ENCODE assay signal across 1 cellular context in the genomic region with DNA sequence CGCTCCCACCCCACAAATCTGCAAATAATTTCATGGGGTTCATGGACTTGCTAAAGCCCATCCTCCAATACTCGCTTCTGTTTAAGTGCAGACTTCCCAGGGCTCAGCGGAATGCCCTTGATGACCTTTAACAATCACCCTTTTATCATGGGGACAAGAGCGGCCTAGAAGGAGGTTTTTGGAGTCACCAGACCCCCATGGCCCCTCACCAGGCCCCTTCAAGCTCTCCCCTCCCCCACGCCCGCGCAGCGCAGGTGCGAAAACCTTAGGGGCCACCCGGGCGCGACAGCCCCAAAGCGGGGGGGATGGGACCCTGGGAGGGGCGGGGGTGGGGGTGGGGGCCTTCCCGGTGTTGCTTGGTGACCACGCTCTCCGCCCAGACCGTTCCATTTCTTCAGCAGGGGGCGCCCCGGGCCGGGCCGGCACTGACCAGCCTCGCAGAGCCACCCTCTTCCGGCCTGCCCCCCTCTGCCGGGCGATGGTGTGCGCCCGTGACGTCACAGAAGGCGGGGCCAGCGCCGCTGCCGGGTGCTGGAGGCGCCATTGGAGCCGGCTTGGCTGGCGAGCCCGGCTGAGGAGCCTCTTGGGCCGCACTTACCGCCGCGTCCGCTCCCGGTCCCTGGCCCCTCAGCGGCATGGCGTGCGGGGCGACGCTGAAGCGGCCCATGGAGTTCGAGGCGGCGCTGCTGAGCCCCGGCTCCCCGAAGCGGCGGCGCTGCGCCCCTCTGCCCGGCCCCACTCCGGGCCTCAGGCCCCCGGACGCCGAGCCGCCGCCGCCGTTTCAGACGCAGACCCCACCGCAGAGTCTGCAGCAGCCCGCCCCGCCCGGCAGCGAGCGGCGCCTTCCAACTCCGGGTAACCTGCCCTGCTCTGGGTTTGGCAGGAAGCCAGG.
TF ChIP-seq lines count a peak whose summit lies in the region.

TSS of gene AKIRIN1 (plus strand) at position 531 of the 892 bp plus-strand sequence. CDS start at position 636, 105 bp downstream.

TF ChIP-seq in HepG2, 621 proteins besides CTCF, POLR2A, EP300 and RAD21 (continued from another document and continues in another):
- TF ChIP-seq, protein P1, sequence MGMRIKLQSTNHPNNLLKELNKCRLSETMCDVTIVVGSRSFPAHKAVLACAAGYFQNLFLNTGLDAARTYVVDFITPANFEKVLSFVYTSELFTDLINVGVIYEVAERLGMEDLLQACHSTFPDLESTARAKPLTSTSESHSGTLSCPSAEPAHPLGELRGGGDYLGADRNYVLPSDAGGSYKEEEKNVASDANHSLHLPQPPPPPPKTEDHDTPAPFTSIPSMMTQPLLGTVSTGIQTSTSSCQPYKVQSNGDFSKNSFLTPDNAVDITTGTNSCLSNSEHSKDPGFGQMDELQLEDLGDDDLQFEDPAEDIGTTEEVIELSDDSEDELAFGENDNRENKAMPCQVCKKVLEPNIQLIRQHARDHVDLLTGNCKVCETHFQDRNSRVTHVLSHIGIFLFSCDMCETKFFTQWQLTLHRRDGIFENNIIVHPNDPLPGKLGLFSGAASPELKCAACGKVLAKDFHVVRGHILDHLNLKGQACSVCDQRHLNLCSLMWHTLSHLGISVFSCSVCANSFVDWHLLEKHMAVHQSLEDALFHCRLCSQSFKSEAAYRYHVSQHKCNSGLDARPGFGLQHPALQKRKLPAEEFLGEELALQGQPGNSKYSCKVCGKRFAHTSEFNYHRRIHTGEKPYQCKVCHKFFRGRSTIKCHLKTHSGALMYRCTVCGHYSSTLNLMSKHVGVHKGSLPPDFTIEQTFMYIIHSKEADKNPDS (CRISPR knock-in tag; IDR thresholded peaks at IDR 0.05), result no peak
- TF ChIP-seq HNRNPUL1 (IDR thresholded peaks at IDR 0.05; ENCODE audit: low read depth, low read length), result no peak
- no peak for TF ChIP-seq GPBP1L1 (CRISPR knock-in tag; IDR thresholded peaks at IDR 0.05)
- TF ChIP-seq ZFYVE20 (CRISPR knock-in tag; IDR thresholded peaks at IDR 0.05; ENCODE audit: borderline replicate concordance, low read depth), result no peak
- no peak for TF ChIP-seq HBP1 (CRISPR knock-in tag; IDR thresholded peaks at IDR 0.05; ENCODE audit: low read depth)
- peak; percentile 56; the same call in 1 of the 2 replicates for TF ChIP-seq ZNF280B (CRISPR knock-in tag; IDR thresholded peaks at IDR 0.05; ENCODE audit: borderline replicate concordance)
- peak; percentile 99 for TF ChIP-seq ETV5 (CRISPR knock-in tag; IDR thresholded peaks at IDR 0.05; ENCODE audit: borderline replicate concordance)
- peak; percentile 60; the same call in 1 of the 2 replicates for TF ChIP-seq ISL2 (CRISPR knock-in tag; IDR thresholded peaks at IDR 0.05)
- TF ChIP-seq GABPA (IDR thresholded peaks at IDR 0.05; ENCODE audit: low read depth, low read length), result peak; percentile 7; the same call in 1 of the 2 replicates
- TF ChIP-seq GABPA (CRISPR knock-in tag; IDR thresholded peaks at IDR 0.05; ENCODE audit: low read depth), result peak; percentile 36; the same call in 1 of the 2 replicates
- TF ChIP-seq XRCC5 (optimal IDR thresholded peaks at IDR 0.05; ENCODE audit: low read length), result peak; percentile 71
- peak; percentile 71 for TF ChIP-seq SP5 (CRISPR knock-in tag; IDR thresholded peaks at IDR 0.05; ENCODE audit: borderline replicate concordance, low read depth)
- TF ChIP-seq SRSF1 (optimal IDR thresholded peaks at IDR 0.05; ENCODE audit: low read depth, low read length), result no peak
- TF ChIP-seq HNF4A (CRISPR knock-in tag; IDR thresholded peaks at IDR 0.05), result peak; percentile 4; the same call in 1 of the 2 replicates
- TF ChIP-seq ZNF44 (CRISPR knock-in tag; IDR thresholded peaks at IDR 0.05), result no peak
- TF ChIP-seq, protein P2, sequence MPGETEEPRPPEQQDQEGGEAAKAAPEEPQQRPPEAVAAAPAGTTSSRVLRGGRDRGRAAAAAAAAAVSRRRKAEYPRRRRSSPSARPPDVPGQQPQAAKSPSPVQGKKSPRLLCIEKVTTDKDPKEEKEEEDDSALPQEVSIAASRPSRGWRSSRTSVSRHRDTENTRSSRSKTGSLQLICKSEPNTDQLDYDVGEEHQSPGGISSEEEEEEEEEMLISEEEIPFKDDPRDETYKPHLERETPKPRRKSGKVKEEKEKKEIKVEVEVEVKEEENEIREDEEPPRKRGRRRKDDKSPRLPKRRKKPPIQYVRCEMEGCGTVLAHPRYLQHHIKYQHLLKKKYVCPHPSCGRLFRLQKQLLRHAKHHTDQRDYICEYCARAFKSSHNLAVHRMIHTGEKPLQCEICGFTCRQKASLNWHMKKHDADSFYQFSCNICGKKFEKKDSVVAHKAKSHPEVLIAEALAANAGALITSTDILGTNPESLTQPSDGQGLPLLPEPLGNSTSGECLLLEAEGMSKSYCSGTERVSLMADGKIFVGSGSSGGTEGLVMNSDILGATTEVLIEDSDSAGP (CRISPR knock-in tag; IDR thresholded peaks at IDR 0.05; ENCODE audit: borderline replicate concordance), result peak; percentile 60; the same call in 1 of the 2 replicates
- TF ChIP-seq TEAD3 (CRISPR knock-in tag; optimal IDR thresholded peaks at IDR 0.05; ENCODE audit: borderline replicate concordance), result peak; percentile 4
- TF ChIP-seq MED13 (CRISPR knock-in tag; IDR thresholded peaks at IDR 0.05), result peak; percentile 39; the same call in 1 of the 2 replicates
- TF ChIP-seq ZNF607 (CRISPR knock-in tag; IDR thresholded peaks at IDR 0.05; ENCODE audit: borderline replicate concordance), result peak; percentile 51; the same call in 1 of the 2 replicates
- TF ChIP-seq, protein P3, sequence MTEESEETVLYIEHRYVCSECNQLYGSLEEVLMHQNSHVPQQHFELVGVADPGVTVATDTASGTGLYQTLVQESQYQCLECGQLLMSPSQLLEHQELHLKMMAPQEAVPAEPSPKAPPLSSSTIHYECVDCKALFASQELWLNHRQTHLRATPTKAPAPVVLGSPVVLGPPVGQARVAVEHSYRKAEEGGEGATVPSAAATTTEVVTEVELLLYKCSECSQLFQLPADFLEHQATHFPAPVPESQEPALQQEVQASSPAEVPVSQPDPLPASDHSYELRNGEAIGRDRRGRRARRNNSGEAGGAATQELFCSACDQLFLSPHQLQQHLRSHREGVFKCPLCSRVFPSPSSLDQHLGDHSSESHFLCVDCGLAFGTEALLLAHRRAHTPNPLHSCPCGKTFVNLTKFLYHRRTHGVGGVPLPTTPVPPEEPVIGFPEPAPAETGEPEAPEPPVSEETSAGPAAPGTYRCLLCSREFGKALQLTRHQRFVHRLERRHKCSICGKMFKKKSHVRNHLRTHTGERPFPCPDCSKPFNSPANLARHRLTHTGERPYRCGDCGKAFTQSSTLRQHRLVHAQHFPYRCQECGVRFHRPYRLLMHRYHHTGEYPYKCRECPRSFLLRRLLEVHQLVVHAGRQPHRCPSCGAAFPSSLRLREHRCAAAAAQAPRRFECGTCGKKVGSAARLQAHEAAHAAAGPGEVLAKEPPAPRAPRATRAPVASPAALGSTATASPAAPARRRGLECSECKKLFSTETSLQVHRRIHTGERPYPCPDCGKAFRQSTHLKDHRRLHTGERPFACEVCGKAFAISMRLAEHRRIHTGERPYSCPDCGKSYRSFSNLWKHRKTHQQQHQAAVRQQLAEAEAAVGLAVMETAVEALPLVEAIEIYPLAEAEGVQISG (CRISPR knock-in tag; IDR thresholded peaks at IDR 0.05), result peak; percentile 67
- TF ChIP-seq CCAR2 (optimal IDR thresholded peaks at IDR 0.05; ENCODE audit: low read depth, low read length), result no peak
- TF ChIP-seq DMAP1 (CRISPR knock-in tag; IDR thresholded peaks at IDR 0.05), result peak; percentile 70
- TF ChIP-seq ZNF687 (CRISPR knock-in tag; IDR thresholded peaks at IDR 0.05), result peak; percentile 80
- TF ChIP-seq MED8 (CRISPR knock-in tag; IDR thresholded peaks at IDR 0.05; ENCODE audit: insufficient replicate concordance), result peak; percentile 82
- no peak for TF ChIP-seq PLRG1 (conservative IDR thresholded peaks at IDR 0.05)
- TF ChIP-seq ZNF460 (CRISPR knock-in tag; IDR thresholded peaks at IDR 0.05; ENCODE audit: borderline replicate concordance), result no peak
- TF ChIP-seq ZNF512 (CRISPR knock-in tag; IDR thresholded peaks at IDR 0.05), result no peak
- TF ChIP-seq SKI (IDR thresholded peaks at IDR 0.05; ENCODE audit: partially characterized antibody), result peak; percentile 73
- no peak for TF ChIP-seq ZNF7 (CRISPR knock-in tag; IDR thresholded peaks at IDR 0.05)
- TF ChIP-seq MAF1 (CRISPR knock-in tag; IDR thresholded peaks at IDR 0.05; ENCODE audit: borderline replicate concordance), result peak; percentile 72; the same call in 1 of the 2 replicates
- peak; percentile 63; the same call in 1 of the 2 replicates for TF ChIP-seq ZBTB7B (CRISPR knock-in tag; IDR thresholded peaks at IDR 0.05)
- TF ChIP-seq ZNF782 (CRISPR knock-in tag; IDR thresholded peaks at IDR 0.05; ENCODE audit: borderline replicate concordance), result no peak; the same call in 1 of the 2 replicates
- no peak for TF ChIP-seq SOX13 (IDR thresholded peaks at IDR 0.05)
- peak in 1 of 2 experiments; percentile 28; a peak in 1 of 4 replicates for TF ChIP-seq SOX13 (CRISPR knock-in tag; conservative IDR thresholded peaks at IDR 0.05 in 1 of 2, IDR thresholded peaks at IDR 0.05 in 1 of 2)
- TF ChIP-seq TAF1 (CRISPR knock-in tag; IDR thresholded peaks at IDR 0.05), result peak; percentile 95
- 0 out of 2 replicates have a peak, but pooled peaks have one; percentile 23 for TF ChIP-seq ZNF160 (CRISPR knock-in tag; IDR thresholded peaks at IDR 0.05)
- TF ChIP-seq KLF6 (CRISPR knock-in tag; IDR thresholded peaks at IDR 0.05), result peak; percentile 60; the same call in 1 of the 2 replicates
- TF ChIP-seq, protein P4, sequence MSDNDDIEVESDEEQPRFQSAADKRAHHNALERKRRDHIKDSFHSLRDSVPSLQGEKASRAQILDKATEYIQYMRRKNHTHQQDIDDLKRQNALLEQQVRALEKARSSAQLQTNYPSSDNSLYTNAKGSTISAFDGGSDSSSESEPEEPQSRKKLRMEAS (IDR thresholded peaks at IDR 0.05), result peak; percentile 64
- peak; percentile 31 for TF ChIP-seq AGO1 (IDR thresholded peaks at IDR 0.05; ENCODE audit: low read depth, low read length, poor library complexity, severe bottlenecking)
